ENCODE assay signal across 11 cellular contexts in genomic region chrX:15567886-15568616, GRCh38. TPM values are rescaled to one million over a fixed set of nuclear protein-coding genes. Genes with fewer than 3 reads are reported as not detected.
DNase-seq lines count a peak whose midpoint lies in the region; ATAC-seq and TF ChIP-seq lines count a peak whose summit lies in the region.
"Had no signal": no experiment of that assay in that cellular context is flagged by ENCODE, and none has a peak within 500 bp of the region (broad histone marks: within the 10 kb centered on the region; RNA-seq: fewer than 3 reads in every experiment).

No MANE protein-coding gene starts in this region.

- H3K36me3 Mint-ChIP-seq in endothelial cell (ENCODE audit: low read depth, unreplicated experiment): no peaks in the 10 kb centered on the region
- no peaks in the 10 kb centered on the region for H3K36me3 Mint-ChIP-seq in progenitor cell of endocrine pancreas (ENCODE audit: insufficient read depth)

- POLR2A ChIA-PET in HEK293T (lab: Yijun Ruan, JAX): no interaction called here

- H3K27ac Mint-ChIP-seq in endothelial cell (ENCODE audit: unreplicated experiment) (peak overlapping the region; percentile 91), progenitor cell of endocrine pancreas (peak overlapping the region; percentile 4)

- no peak for TF ChIP-seq CTCF in endothelial cell (IDR thresholded peaks at IDR 0.05; ENCODE audit: unreplicated experiment)
- peak; percentile 51 for TF ChIP-seq CTCF in progenitor cell of endocrine pancreas (IDR thresholded peaks at IDR 0.05; ENCODE audit: unreplicated experiment)

- H3K4me3 Mint-ChIP-seq in endothelial cell (ENCODE audit: unreplicated experiment) (no peak overlapping the region), progenitor cell of endocrine pancreas (ENCODE audit: low read depth) (peak overlapping the region; percentile 29)
- H3K4me3 Mint-ChIP-seq: activated CD8-positive, alpha-beta T cell treated with anti-CD3 and anti-CD28 coated beads for 36 hours had no signal

- peak in 2 of 3 experiments; percentile 45 to 67 for DNase-seq in NCI-H1417 (lab: John Stamatoyannopoulos, UW)
- DNase-seq in NCI-H1417 treated with DMSO at 0.1 percent for 48 hours (lab: John Stamatoyannopoulos, UW): no peak
- peak; percentile 26 for DNase-seq in NCI-H748 treated with DMSO at 0.1 percent for 48 hours (lab: John Stamatoyannopoulos, UW)
- no peak for DNase-seq in endothelial cell (ENCODE audit: low spot score)
- no peak for DNase-seq in progenitor cell of endocrine pancreas (ENCODE audit: low spot score, unreplicated experiment)
- DNase-seq in HEK293T (ENCODE audit: extremely low spot score): no peak
- DNase-seq: activated CD8-positive, alpha-beta T cell treated with anti-CD3 and anti-CD28 coated beads for 36 hours; central memory CD4-positive, alpha-beta T cell; Right ventricle myocardium superior had no signal

- peaks cover 6% of the 10 kb centered on the region for H3K27me3 Mint-ChIP-seq in endothelial cell (ENCODE audit: unreplicated experiment)
- H3K27me3 Mint-ChIP-seq in progenitor cell of endocrine pancreas: peaks cover 6% of the 10 kb centered on the region

- H3K4me1 Mint-ChIP-seq in endothelial cell (ENCODE audit: unreplicated experiment) (peaks cover 46% of the 10 kb centered on the region), progenitor cell of endocrine pancreas (ENCODE audit: low read depth) (peaks cover 51% of the 10 kb centered on the region)

- H3K9me3 Mint-ChIP-seq in endothelial cell (ENCODE audit: unreplicated experiment): no peaks in the 10 kb centered on the region
- no peaks in the 10 kb centered on the region for H3K9me3 Mint-ChIP-seq in progenitor cell of endocrine pancreas (ENCODE audit: low read depth)
- H3K9me3 Mint-ChIP-seq: activated CD8-positive, alpha-beta T cell treated with anti-CD3 and anti-CD28 coated beads for 36 hours had no signal

- ATAC-seq in GM21825 (IDR thresholded peaks at IDR 0.05; ENCODE audit: unreplicated experiment): no peak
- no peak for ATAC-seq in GM21717 (IDR thresholded peaks at IDR 0.05; ENCODE audit: unreplicated experiment)
- ATAC-seq: activated CD8-positive, alpha-beta T cell treated with anti-CD3 and anti-CD28 coated beads for 36 hours had no signal

- CTCF ChIA-PET in HEK293T (lab: Yijun Ruan, JAX): interaction anchor here (0.7 to 2.0 kb wide), 3 partner anchors 37 to 106 kb away, joined by 3 to 4 read pairs (median 3); no protein-coding TSS in a partner anchor

TF ChIP-seq in HEK293T, 16 proteins besides CTCF, POLR2A, EP300 and RAD21:
- no peak for TF ChIP-seq L3MBTL2 (conservative IDR thresholded peaks at IDR 0.05)
- no peak for TF ChIP-seq CTBP1 (IDR thresholded peaks at IDR 0.05; ENCODE audit: borderline replicate concordance)
- TF ChIP-seq LEF1 (IDR thresholded peaks at IDR 0.05; ENCODE audit: borderline replicate concordance): no peak
- no peak for TF ChIP-seq ZNF384 (IDR thresholded peaks at IDR 0.05)
- no peak for TF ChIP-seq PKNOX1 (IDR thresholded peaks at IDR 0.05)
- no peak for TF ChIP-seq SP1 (IDR thresholded peaks at IDR 0.05)
- TF ChIP-seq NFRKB (IDR thresholded peaks at IDR 0.05): no peak
- no peak for TF ChIP-seq ARNT (IDR thresholded peaks at IDR 0.05)
- TF ChIP-seq FOXA1 (IDR thresholded peaks at IDR 0.05): no peak
- TF ChIP-seq FOXK2 (IDR thresholded peaks at IDR 0.05): no peak
- TF ChIP-seq FOXM1 (IDR thresholded peaks at IDR 0.05; ENCODE audit: borderline replicate concordance): no peak
- no peak for TF ChIP-seq HDGF (IDR thresholded peaks at IDR 0.05; ENCODE audit: borderline replicate concordance)
- TF ChIP-seq ELF4 (IDR thresholded peaks at IDR 0.05): no peak
- no peak for TF ChIP-seq BHLHE40 (IDR thresholded peaks at IDR 0.05; ENCODE audit: borderline replicate concordance)
- TF ChIP-seq SUZ12 (IDR thresholded peaks at IDR 0.05): no peak
- TF ChIP-seq TARDBP (IDR thresholded peaks at IDR 0.05): no peak

RNA-seq across cellular contexts. Expression of gene ACE2, which starts 32.7 kb away (rescaled TPM):
- total RNA-seq in endothelial cell (ENCODE audit: unreplicated experiment) (not detected), progenitor cell of endocrine pancreas (0.09 and 0.67 TPM in 2 replicates)
- total RNA-seq: activated CD8-positive, alpha-beta T cell treated with anti-CD3 and anti-CD28 coated beads for 36 hours had no signal

Comparison
In these comparisons a context has a peak if more than half of its experiments do, and no peak if none do; other contexts are left out.
1. DNase-seq: peak in NCI-H1417 (2 of 3) and NCI-H748 treated with DMSO at 0.1 percent for 48 hours (single experiment); none in NCI-H1417 treated with DMSO at 0.1 percent for 48 hours (single experiment), endothelial cell (single experiment), progenitor cell of endocrine pancreas (single experiment) and HEK293T (single experiment).